3 cellular contexts compared by ENCODE assay signal in genomic region chr10:37434091-37434490, GRCh38.
TF ChIP-seq lines count a peak whose summit lies in the region.

No MANE protein-coding gene starts in this region.

TF ChIP-seq in SK-N-SH, 30 proteins besides CTCF, POLR2A, EP300 and RAD21 (continued from another document):
- TF ChIP-seq PBX3 (IDR thresholded peaks at IDR 0.05) (no peak), USF2 (IDR thresholded peaks at IDR 0.05; ENCODE audit: borderline replicate concordance, low read depth, low read length) (no peak), GABPA (IDR thresholded peaks at IDR 0.05; ENCODE audit: low read depth) (no peak), USF1 (IDR thresholded peaks at IDR 0.05; ENCODE audit: borderline replicate concordance, low read depth) (no peak), FOXM1 (IDR thresholded peaks at IDR 0.05; ENCODE audit: low read depth) (no peak), MAX (IDR thresholded peaks at IDR 0.05; ENCODE audit: low read depth) (no peak), POLR2AphosphoS5 (IDR thresholded peaks at IDR 0.05; ENCODE audit: low read depth, low read length) (no peak), EZH2phosphoT487 (IDR thresholded peaks at IDR 0.05; ENCODE audit: borderline replicate concordance, low read depth) (no peak), MXI1 (IDR thresholded peaks at IDR 0.05; ENCODE audit: low read depth, low read length) (no peak), GATA2 (CRISPR knock-in tag; IDR thresholded peaks at IDR 0.05) (no peak)

TF ChIP-seq in SK-N-SH treated with all-trans-retinoic acid at 6 μM for 48 hours, 23 proteins besides CTCF, POLR2A, EP300 and RAD21 (continued from another document):
- no peak for TF ChIP-seq POU6F1 (CRISPR knock-in tag; IDR thresholded peaks at IDR 0.05; ENCODE audit: borderline replicate concordance, low read depth)
- TF ChIP-seq ZFP3 (CRISPR knock-in tag; IDR thresholded peaks at IDR 0.05) = no peak
- TF ChIP-seq ARNTL (CRISPR knock-in tag; IDR thresholded peaks at IDR 0.05; ENCODE audit: borderline replicate concordance, low read depth) = no peak
- TF ChIP-seq CREB5 (CRISPR knock-in tag; IDR thresholded peaks at IDR 0.05; ENCODE audit: low read depth) = no peak
- no peak for TF ChIP-seq ZNF8 (CRISPR knock-in tag; IDR thresholded peaks at IDR 0.05)
- TF ChIP-seq TCF4 (CRISPR knock-in tag; IDR thresholded peaks at IDR 0.05; ENCODE audit: borderline replicate concordance) = no peak
- no peak for TF ChIP-seq TOX (CRISPR knock-in tag; IDR thresholded peaks at IDR 0.05; ENCODE audit: borderline replicate concordance)
- TF ChIP-seq ZC3H10 (CRISPR knock-in tag; IDR thresholded peaks at IDR 0.05) = no peak
- no peak for TF ChIP-seq SNAI2 (CRISPR knock-in tag; IDR thresholded peaks at IDR 0.05)
- TF ChIP-seq PATZ1 (CRISPR knock-in tag; IDR thresholded peaks at IDR 0.05; ENCODE audit: borderline replicate concordance) = no peak
- no peak for TF ChIP-seq ZNF565 (CRISPR knock-in tag; conservative IDR thresholded peaks at IDR 0.05; ENCODE audit: low read depth)
- no peak for TF ChIP-seq ESRRG (CRISPR knock-in tag; IDR thresholded peaks at IDR 0.05)
- no peak for TF ChIP-seq CSDC2 (CRISPR knock-in tag; IDR thresholded peaks at IDR 0.05)
- no peak for TF ChIP-seq RARB (CRISPR knock-in tag; IDR thresholded peaks at IDR 0.05)

TF ChIP-seq in K562, 482 proteins besides CTCF, POLR2A, EP300 and RAD21 (continued from another document):
- TF ChIP-seq E2F4 (CRISPR knock-in tag; IDR thresholded peaks at IDR 0.05; ENCODE audit: low read depth) (no peak), PRDM10 (IDR thresholded peaks at IDR 0.05; ENCODE audit: partially characterized antibody) (no peak), GMEB1 (CRISPR knock-in tag; IDR thresholded peaks at IDR 0.05) (no peak), MIER1 (IDR thresholded peaks at IDR 0.05; ENCODE audit: low read depth) (no peak), ZNF609 (CRISPR knock-in tag; IDR thresholded peaks at IDR 0.05; ENCODE audit: borderline replicate concordance) (no peak), KLF1 (tag; IDR thresholded peaks at IDR 0.05) (no peak), HMGN3 (IDR thresholded peaks at IDR 0.05; ENCODE audit: borderline replicate concordance, extremely low read depth, insufficient read length, low read depth, low read length) (no peak), ZNF644 (tag; IDR thresholded peaks at IDR 0.05; ENCODE audit: low read depth) (no peak), UBTF (IDR thresholded peaks at IDR 0.05; ENCODE audit: borderline replicate concordance in 1 of 2, low read depth in 2 of 2, low read length in 2 of 2) (no peak), SMC3 (conservative IDR thresholded peaks at IDR 0.05; ENCODE audit: insufficient read depth, low read depth, low read length) (no peak)
